8 cellular contexts compared by ENCODE assay signal in genomic region chr9:121353246-121353975, GRCh38. TPM values are rescaled to one million over a fixed set of nuclear protein-coding genes. Genes with fewer than 3 reads are reported as not detected.
DNase-seq lines count a peak whose midpoint lies in the region; ATAC-seq and TF ChIP-seq lines count a peak whose summit lies in the region.

No MANE protein-coding gene starts in this region.

- peak overlapping the region; percentile 50; the same call in 1 of the 2 replicates for H3K4me2 ChIP-seq in OCI-LY1 (ENCODE audit: low read length)

- TF ChIP-seq CTCF in OCI-LY1 (IDR thresholded peaks at IDR 0.05; ENCODE audit: low read length) (no peak), chondrocyte (IDR thresholded peaks at IDR 0.05) (no peak)

- H3K4me1 ChIP-seq in OCI-LY1 (ENCODE audit: insufficient read depth, low read length, severe bottlenecking) = peaks cover 41% of the 10 kb centered on the region

- ATAC-seq in GM18498 (IDR thresholded peaks at IDR 0.05; ENCODE audit: unreplicated experiment) (peak; percentile 98), GM21737 (IDR thresholded peaks at IDR 0.05; ENCODE audit: unreplicated experiment) (peak; percentile 94)

- peaks cover 41% of the 10 kb centered on the region for H3K4me1 Mint-ChIP-seq in chondrocyte (ENCODE audit: low read depth)

- H2AFZ ChIP-seq in OCI-LY1 (ENCODE audit: low read length) = no peak overlapping the region

- no peaks in the 10 kb centered on the region for H3K9me3 ChIP-seq in OCI-LY1 (ENCODE audit: low read length)

- no peak overlapping the region for H3K4me3 ChIP-seq in OCI-LY1 (ENCODE audit: low read depth, low read length, poor library complexity, severe bottlenecking)

- H3K9ac ChIP-seq in OCI-LY1 (ENCODE audit: low read length) = peak overlapping the region; percentile 23; the same call in 1 of the 2 replicates

- DNase-seq in effector CD4-positive, alpha-beta T cell = peak; percentile 35
- peak; percentile 16 for DNase-seq in stimulated activated CD8-positive, alpha-beta memory T cell treated with anti-CD3 and anti-CD28 coated beads, Interleukin-12 subunit alpha, Interleukin-12 subunit beta, amount 100 ng/mL, for 24 hours (ENCODE audit: extremely low read depth)
- no peak for DNase-seq in cerebellum (ENCODE audit: low spot score)
- DNase-seq in mucosa of gallbladder (ENCODE audit: low spot score) = no peak
- DNase-seq in chondrocyte (ENCODE audit: low spot score) = no peak

- H4K20me1 ChIP-seq in OCI-LY1 (ENCODE audit: insufficient read depth, low read length) = no peaks in the 10 kb centered on the region

- no peaks in the 10 kb centered on the region for H3K79me2 ChIP-seq in OCI-LY1 (ENCODE audit: insufficient read depth, low read length)

- H3K27ac Mint-ChIP-seq in chondrocyte (ENCODE audit: unreplicated experiment) = no peak overlapping the region

- H3K36me3 ChIP-seq in OCI-LY1 (ENCODE audit: insufficient read depth, low read length) = peaks cover 21% of the 10 kb centered on the region

- no peaks in the 10 kb centered on the region for H3K9me3 Mint-ChIP-seq in chondrocyte (ENCODE audit: low read depth)

- H3K36me3 Mint-ChIP-seq in chondrocyte (ENCODE audit: low read depth) = peaks cover 10% of the 10 kb centered on the region

- H3K27me3 Mint-ChIP-seq in chondrocyte (ENCODE audit: low read depth) = no peaks in the 10 kb centered on the region

- no peak overlapping the region for H3K4me3 Mint-ChIP-seq in chondrocyte (ENCODE audit: unreplicated experiment)

- peak overlapping the region; percentile 66 for H3K27ac ChIP-seq in OCI-LY1 (ENCODE audit: low read depth, low read length, poor library complexity, severe bottlenecking)

- no peaks in the 10 kb centered on the region for H3K9me2 ChIP-seq in OCI-LY1 (ENCODE audit: low read depth, low read length)

- no peaks in the 10 kb centered on the region for H3K27me3 ChIP-seq in OCI-LY1 (ENCODE audit: insufficient read depth, low read length)

- no peaks in the 10 kb centered on the region for H3F3A ChIP-seq in OCI-LY1 (ENCODE audit: insufficient read depth, low read length)

RNA-seq across cellular contexts. Expression of gene STOM, which starts 16.6 kb away (rescaled TPM):
- total RNA-seq in cerebellum (42.6 TPM), mucosa of gallbladder (259 TPM), chondrocyte (46.5 to 83.6 TPM (median 82.2 TPM) in 3 replicates)

Comparison
In these comparisons a context has a peak if more than half of its experiments do, and no peak if none do; other contexts are left out.
1. DNase-seq: peak in effector CD4-positive, alpha-beta T cell (single experiment) and stimulated activated CD8-positive, alpha-beta memory T cell treated with anti-CD3 and anti-CD28 coated beads, Interleukin-12 subunit alpha, Interleukin-12 subunit beta, amount 100 ng/mL, for 24 hours (single experiment); none in cerebellum (single experiment), mucosa of gallbladder (single experiment) and chondrocyte (single experiment).